8 cellular contexts compared by ENCODE assay signal in the genomic region with DNA sequence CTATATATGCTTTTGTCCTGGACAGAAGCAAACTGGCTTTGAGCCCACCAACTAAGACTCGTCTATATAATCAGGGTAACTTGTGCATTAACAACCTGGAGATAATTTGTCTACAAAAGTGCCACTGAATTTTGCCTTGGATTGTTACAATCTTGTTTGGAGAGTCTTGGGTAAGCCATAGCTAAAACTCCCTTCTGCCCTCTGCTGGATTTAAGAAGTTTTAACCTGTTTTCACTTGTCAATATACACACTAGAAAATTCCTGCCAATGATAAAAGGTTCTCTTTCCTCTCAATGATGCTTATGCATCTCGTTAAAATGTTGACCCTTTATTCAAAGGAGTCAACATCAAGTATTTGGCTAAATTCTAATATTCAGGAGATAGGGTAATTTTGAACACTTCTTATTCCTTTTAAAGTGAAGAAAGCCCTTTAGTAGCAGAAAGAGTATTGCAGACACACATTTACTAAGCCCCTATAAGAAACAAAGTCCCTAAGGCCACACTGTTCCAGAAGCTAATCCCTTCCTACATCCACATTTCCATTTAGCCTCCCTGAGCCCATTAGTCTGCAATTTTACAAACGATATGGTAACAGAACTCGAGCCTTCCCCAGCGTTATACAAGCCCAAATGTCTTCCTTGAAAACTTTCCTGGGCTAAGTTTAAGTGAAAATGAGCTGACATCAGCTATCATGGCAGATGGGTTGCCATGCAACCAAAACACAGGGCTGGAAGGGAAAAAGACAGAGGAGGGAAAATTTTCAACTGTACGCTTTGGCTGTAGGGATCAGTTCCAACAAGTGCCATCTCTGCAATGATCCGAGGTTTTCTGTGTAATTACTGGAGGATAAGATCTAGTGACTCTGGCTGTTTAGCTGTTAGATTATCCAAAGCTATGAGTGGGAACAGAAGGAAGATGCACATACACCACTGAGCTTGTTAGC.
A peak's percentile ranks its signal among the peaks of the same experiment; 100 is the strongest.
DNase-seq lines count a peak whose midpoint lies in the region; ATAC-seq and TF ChIP-seq lines count a peak whose summit lies in the region.

No MANE protein-coding gene starts in this region.

- 52% methylated on average over 7 of the region's 7 CpGs for WGBS in right lobe of liver (ENCODE audit: insufficient coverage, low coverage, low lambda C conversion rate, missing lambda C conversion rate)

- TF ChIP-seq POLR2A in right lobe of liver (IDR thresholded peaks at IDR 0.05) = no peak

- TF ChIP-seq CTCF in right lobe of liver (IDR thresholded peaks at IDR 0.05) = peak; percentile 53 to 68 (median 63)

- H3K36me3 ChIP-seq in right lobe of liver = no peaks in the 10 kb centered on the region

- no peak overlapping the region for H3K27ac ChIP-seq in right lobe of liver

- no peaks in the 10 kb centered on the region for H3K4me1 ChIP-seq in right lobe of liver

- intact Hi-C loops in right lobe of liver (cut with DNase I) = loop anchor here (10.0 kb wide), 1 partner anchor 238 kb away; no protein-coding TSS in a partner anchor

- H3K4me3 ChIP-seq in right lobe of liver = no peak overlapping the region

- peak; percentile 82 for DNase-seq in NCI-H510A treated with DMSO at 0.1 percent for 48 hours (lab: John Stamatoyannopoulos, UW)
- no peak for DNase-seq in NCI-H510A (lab: John Stamatoyannopoulos, UW)
- peak; percentile 54 for DNase-seq in NCI-H69 (lab: John Stamatoyannopoulos, UW)
- peak; percentile 71 for DNase-seq in cerebellar cortex (ENCODE audit: low spot score)
- DNase-seq in right lobe of liver = no peak
- DNase-seq in NK-92 (lab: John Stamatoyannopoulos, UW; ENCODE audit: unreplicated experiment) = no peak
- DNase-seq in stimulated activated CD8-positive, alpha-beta memory T cell treated with anti-CD3 and anti-CD28 coated beads, Interleukin-4, amount 100 ng/mL, for 48 hours = no peak

- no peaks in the 10 kb centered on the region for H3K27me3 ChIP-seq in right lobe of liver

- ATAC-seq in HG03175 (IDR thresholded peaks at IDR 0.05; ENCODE audit: unreplicated experiment) = peak; percentile 73
- ATAC-seq in right lobe of liver = peak; percentile 73 to 83 (median 78)

- H3K9me3 ChIP-seq in right lobe of liver = no peaks in the 10 kb centered on the region

Comparison
In these comparisons a context has a peak if more than half of its experiments do, and no peak if none do; other contexts are left out.
1. DNase-seq: peak in NCI-H510A treated with DMSO at 0.1 percent for 48 hours (single experiment), NCI-H69 (single experiment) and cerebellar cortex (single experiment); none in NCI-H510A (single experiment), right lobe of liver (0 of 3), NK-92 (single experiment) and stimulated activated CD8-positive, alpha-beta memory T cell treated with anti-CD3 and anti-CD28 coated beads, Interleukin-4, amount 100 ng/mL, for 48 hours (single experiment).